ENCODE assay signal across 21 cellular contexts in the genomic region with DNA sequence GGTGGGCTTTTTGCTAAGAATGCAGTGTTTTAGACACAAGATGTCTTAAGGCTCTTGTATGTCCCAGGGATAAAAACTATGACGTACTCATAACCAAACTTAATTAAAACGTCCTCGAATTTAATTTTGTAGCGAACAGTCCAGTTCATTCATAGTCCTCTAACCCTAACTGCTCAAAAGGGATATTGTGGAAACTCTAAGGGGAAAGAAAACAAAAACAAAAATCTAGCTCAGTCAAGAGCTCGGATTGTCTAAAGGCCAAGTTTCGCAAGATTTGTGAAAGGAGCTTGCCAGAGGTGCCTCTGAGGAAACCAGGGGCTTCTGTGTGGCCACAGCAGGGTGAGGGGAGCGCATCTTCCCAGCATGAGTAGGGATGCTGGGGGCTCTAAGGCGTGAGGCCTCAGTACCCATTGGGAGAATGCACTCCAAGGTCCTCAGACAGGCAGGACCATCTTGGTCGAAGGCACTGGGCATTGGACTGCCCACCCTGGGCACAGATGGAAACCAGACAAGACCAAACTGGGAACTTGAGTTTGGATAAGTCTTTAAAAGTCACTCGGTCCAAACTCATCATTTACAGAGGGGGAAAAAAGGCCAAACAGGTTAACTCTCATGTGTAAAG.
DNase-seq lines count a peak whose midpoint lies in the region; ATAC-seq and TF ChIP-seq lines count a peak whose summit lies in the region.
"Had no signal": no experiment of that assay in that cellular context is flagged by ENCODE, and none has a peak within 500 bp of the region (broad histone marks: within the 10 kb centered on the region; RNA-seq: fewer than 3 reads in every experiment).

No MANE protein-coding gene starts in this region.

- no peak for TF ChIP-seq POLR2A in heart left ventricle (IDR thresholded peaks at IDR 0.05)

- POLR2A ChIA-PET in CD8-positive, alpha-beta T cell (lab: Charles Lee) = no interaction called here

- H3K36me3 ChIP-seq in heart left ventricle = peaks cover 2 to 97% (median 83%) of the 10 kb centered on the region in 9 donors
- H3K36me3 ChIP-seq in CD8-positive, alpha-beta T cell (ENCODE audit: insufficient read depth, low read length) = peaks cover 34% of the 10 kb centered on the region

- H3K9me3 ChIP-seq in heart left ventricle = peaks cover 0 to 5% (median 0%) of the 10 kb centered on the region in 12 donors
- H3K9me3 ChIP-seq in CD8-positive, alpha-beta T cell (ENCODE audit: low read length) = no peaks in the 10 kb centered on the region

- peak overlapping the region in 8 of 12 donors; percentile 46 to 74 (median 59) for H3K27ac ChIP-seq in heart left ventricle
- H3K27ac ChIP-seq in CD8-positive, alpha-beta T cell (ENCODE audit: low read depth, low read length) = no peak overlapping the region
- H3K27ac ChIP-seq: KMS-11, SK-N-MC had no signal

- WGBS in heart left ventricle, 4 donors = 79 to 83% (median 81%) methylated on average over 10 of the region's 10 CpGs

- H3K27me3 ChIP-seq in heart left ventricle = no peaks in the 10 kb centered on the region
- H3K27me3 ChIP-seq in CD8-positive, alpha-beta T cell (ENCODE audit: insufficient read depth, low read length) = no peaks in the 10 kb centered on the region
- H3K27me3 ChIP-seq: dorsolateral prefrontal cortex had no signal

- no peak for ATAC-seq in heart left ventricle
- ATAC-seq in GM21786 (IDR thresholded peaks at IDR 0.05; ENCODE audit: unreplicated experiment) = no peak
- no peak for ATAC-seq in CD8-positive, alpha-beta T cell
- ATAC-seq in HG03442 (IDR thresholded peaks at IDR 0.05; ENCODE audit: unreplicated experiment) = no peak
- ATAC-seq: naive thymus-derived CD8-positive, alpha-beta T cell had no signal

- H3K9me3 Mint-ChIP-seq in HFFc6 = no peaks in the 10 kb centered on the region
- no peaks in the 10 kb centered on the region for H3K9me3 Mint-ChIP-seq in CD8-positive, alpha-beta T cell
- H3K9me3 Mint-ChIP-seq: naive thymus-derived CD8-positive, alpha-beta T cell; type B pancreatic cell had no signal

- CTCF ChIA-PET in CD8-positive, alpha-beta T cell (lab: Charles Lee) = interaction anchor here (2.1 kb wide), 1 partner anchor 25 kb away, joined by 4 read pairs; no protein-coding TSS in a partner anchor

- peaks cover 0 to 47% (median 20%) of the 10 kb centered on the region in 12 donors for H3K4me1 ChIP-seq in heart left ventricle
- H3K4me1 ChIP-seq in CD8-positive, alpha-beta T cell (ENCODE audit: insufficient read depth, low read length) = peaks cover 6% of the 10 kb centered on the region

- no peak for TF ChIP-seq CTCF in heart left ventricle (IDR thresholded peaks at IDR 0.05)
- no peak for TF ChIP-seq CTCF in HFFc6 (IDR thresholded peaks at IDR 0.05)
- no peak for TF ChIP-seq CTCF in CD8-positive, alpha-beta T cell (IDR thresholded peaks at IDR 0.05)

- DNase-seq in heart left ventricle = peak in 1 of 5 donors; percentile 22
- no peak for DNase-seq in cardiac septum (ENCODE audit: low spot score)
- DNase-seq in epidermal melanocyte (ENCODE audit: insufficient read length, low spot score) = peak; percentile 53
- DNase-seq in iris pigment epithelial cell (ENCODE audit: low read depth) = peak; percentile 29
- DNase-seq in HFFc6 = no peak
- DNase-seq in CD8-positive, alpha-beta T cell = no peak
- DNase-seq: activated CD4-positive, alpha-beta T cell treated with anti-CD3 and anti-CD28 coated beads, Interleukin-2, amount 50 U/mL, for 1 hour; activated naive CD4-positive, alpha-beta T cell; DMS 273 treated with DMSO at 0.1 percent for 48 hours; dorsolateral prefrontal cortex; HCEC 1CT; kidney glomerular epithelial cell; naive thymus-derived CD8-positive, alpha-beta T cell; NCI-H2171; NCI-H524 treated with DMSO at 0.1 percent for 48 hours; T-helper 2 cell had no signal

- H3K4me3 ChIP-seq in heart left ventricle = no peak overlapping the region
- H3K4me3 ChIP-seq in CD8-positive, alpha-beta T cell (ENCODE audit: low read depth, low read length) = no peak overlapping the region
- H3K4me3 ChIP-seq: dorsolateral prefrontal cortex, SK-N-MC had no signal

- no peak overlapping the region for H3K4me3 Mint-ChIP-seq in HFFc6
- H3K4me3 Mint-ChIP-seq in CD8-positive, alpha-beta T cell = no peak overlapping the region
- H3K4me3 Mint-ChIP-seq: naive thymus-derived CD8-positive, alpha-beta T cell; type B pancreatic cell had no signal

- peaks cover 16% of the 10 kb centered on the region for H3K36me3 Mint-ChIP-seq in HFFc6 (ENCODE audit: low read depth)
- H3K36me3 Mint-ChIP-seq in CD8-positive, alpha-beta T cell = peaks cover 87% of the 10 kb centered on the region

- no peak overlapping the region for H3K27ac Mint-ChIP-seq in HFFc6
- H3K27ac Mint-ChIP-seq in CD8-positive, alpha-beta T cell = no peak overlapping the region
- H3K27ac Mint-ChIP-seq: type B pancreatic cell had no signal

- H3K27me3 Mint-ChIP-seq in HFFc6 (ENCODE audit: insufficient read depth) = peaks cover 3% of the 10 kb centered on the region; the same call in 1 of the 2 replicates
- H3K27me3 Mint-ChIP-seq in CD8-positive, alpha-beta T cell (ENCODE audit: low read depth) = no peaks in the 10 kb centered on the region
- H3K27me3 Mint-ChIP-seq: naive thymus-derived CD8-positive, alpha-beta T cell; type B pancreatic cell had no signal

- intact Hi-C loops in heart left ventricle (cut with DNase I) = loop anchor here in 2 of 10 donors (5.0 kb wide), 2 partner anchors 60 to 120 kb away; no protein-coding TSS in a partner anchor
- intact Hi-C loops in cardiac septum (cut with DNase I) = loop anchor here (5.0 kb wide), 2 partner anchors 50 to 120 kb away; no protein-coding TSS in a partner anchor
- intact Hi-C loops in CD8-positive, alpha-beta T cell (cut with DNase I, micrococcal nuclease) = no loop called here

- no peaks in the 10 kb centered on the region; the same call in 1 of the 2 replicates for H3K4me1 Mint-ChIP-seq in HFFc6 (ENCODE audit: low read depth)
- peaks cover 5% of the 10 kb centered on the region for H3K4me1 Mint-ChIP-seq in CD8-positive, alpha-beta T cell (ENCODE audit: low read depth)

Comparison
In these comparisons a context has a peak if more than half of its experiments do, and no peak if none do; other contexts are left out.
1. DNase-seq: peak in epidermal melanocyte (single experiment) and iris pigment epithelial cell (single experiment); none in cardiac septum (single experiment), HFFc6 (single experiment) and CD8-positive, alpha-beta T cell (0 of 7).